ENCODE assay signal across 2 cellular contexts in genomic region chr5:16970260-16970659, GRCh38.
TF ChIP-seq lines count a peak whose summit lies in the region.

No MANE protein-coding gene starts in this region.

TF ChIP-seq in HepG2, 621 proteins besides CTCF, POLR2A, EP300 and RAD21:
- TF ChIP-seq, protein P1, sequence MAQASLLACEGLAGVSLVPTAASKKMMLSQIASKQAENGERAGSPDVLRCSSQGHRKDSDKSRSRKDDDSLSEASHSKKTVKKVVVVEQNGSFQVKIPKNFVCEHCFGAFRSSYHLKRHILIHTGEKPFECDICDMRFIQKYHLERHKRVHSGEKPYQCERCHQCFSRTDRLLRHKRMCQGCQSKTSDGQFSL (CRISPR knock-in tag; IDR thresholded peaks at IDR 0.05), result no peak
- TF ChIP-seq, protein P2, sequence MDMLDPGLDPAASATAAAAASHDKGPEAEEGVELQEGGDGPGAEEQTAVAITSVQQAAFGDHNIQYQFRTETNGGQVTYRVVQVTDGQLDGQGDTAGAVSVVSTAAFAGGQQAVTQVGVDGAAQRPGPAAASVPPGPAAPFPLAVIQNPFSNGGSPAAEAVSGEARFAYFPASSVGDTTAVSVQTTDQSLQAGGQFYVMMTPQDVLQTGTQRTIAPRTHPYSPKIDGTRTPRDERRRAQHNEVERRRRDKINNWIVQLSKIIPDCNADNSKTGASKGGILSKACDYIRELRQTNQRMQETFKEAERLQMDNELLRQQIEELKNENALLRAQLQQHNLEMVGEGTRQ (IDR thresholded peaks at IDR 0.05; ENCODE audit: low read depth, low read length), result peak; percentile 64
- TF ChIP-seq, protein P2 (CRISPR knock-in tag; IDR thresholded peaks at IDR 0.05; ENCODE audit: borderline replicate concordance), result no peak
- TF ChIP-seq RAD51 (IDR thresholded peaks at IDR 0.05; ENCODE audit: borderline replicate concordance), result peak; percentile 79; the same call in 1 of the 2 replicates
- TF ChIP-seq NR3C1 (CRISPR knock-in tag; IDR thresholded peaks at IDR 0.05), result no peak
- no peak for TF ChIP-seq ZNF317 (CRISPR knock-in tag; IDR thresholded peaks at IDR 0.05)
- TF ChIP-seq, protein P3, sequence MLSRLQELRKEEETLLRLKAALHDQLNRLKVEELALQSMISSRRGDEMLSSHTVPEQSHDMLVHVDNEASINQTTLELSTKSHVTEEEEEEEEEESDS (CRISPR knock-in tag; IDR thresholded peaks at IDR 0.05; ENCODE audit: borderline replicate concordance), result no peak
- TF ChIP-seq ZNF124 (CRISPR knock-in tag; IDR thresholded peaks at IDR 0.05), result no peak
- TF ChIP-seq NONO (IDR thresholded peaks at IDR 0.05), result no peak
- no peak for TF ChIP-seq NONO (CRISPR knock-in tag; conservative IDR thresholded peaks at IDR 0.05)
- no peak for TF ChIP-seq ZBTB25 (CRISPR knock-in tag; IDR thresholded peaks at IDR 0.05)
- no peak for TF ChIP-seq ASH2L (IDR thresholded peaks at IDR 0.05; ENCODE audit: insufficient read length, low read depth, low read length)
- TF ChIP-seq GATAD2A (CRISPR knock-in tag; IDR thresholded peaks at IDR 0.05), result no peak
- TF ChIP-seq POLR2G (IDR thresholded peaks at IDR 0.05; ENCODE audit: low read depth, low read length), result no peak
- TF ChIP-seq PHB2 (IDR thresholded peaks at IDR 0.05; ENCODE audit: partially characterized antibody), result no peak
- TF ChIP-seq HNRNPL (IDR thresholded peaks at IDR 0.05; ENCODE audit: low read depth, low read length), result no peak
- no peak for TF ChIP-seq PLSCR1 (CRISPR knock-in tag; IDR thresholded peaks at IDR 0.05; ENCODE audit: borderline replicate concordance)
- no peak for TF ChIP-seq ZNF570 (CRISPR knock-in tag; IDR thresholded peaks at IDR 0.05; ENCODE audit: borderline replicate concordance)
- TF ChIP-seq, protein P4, sequence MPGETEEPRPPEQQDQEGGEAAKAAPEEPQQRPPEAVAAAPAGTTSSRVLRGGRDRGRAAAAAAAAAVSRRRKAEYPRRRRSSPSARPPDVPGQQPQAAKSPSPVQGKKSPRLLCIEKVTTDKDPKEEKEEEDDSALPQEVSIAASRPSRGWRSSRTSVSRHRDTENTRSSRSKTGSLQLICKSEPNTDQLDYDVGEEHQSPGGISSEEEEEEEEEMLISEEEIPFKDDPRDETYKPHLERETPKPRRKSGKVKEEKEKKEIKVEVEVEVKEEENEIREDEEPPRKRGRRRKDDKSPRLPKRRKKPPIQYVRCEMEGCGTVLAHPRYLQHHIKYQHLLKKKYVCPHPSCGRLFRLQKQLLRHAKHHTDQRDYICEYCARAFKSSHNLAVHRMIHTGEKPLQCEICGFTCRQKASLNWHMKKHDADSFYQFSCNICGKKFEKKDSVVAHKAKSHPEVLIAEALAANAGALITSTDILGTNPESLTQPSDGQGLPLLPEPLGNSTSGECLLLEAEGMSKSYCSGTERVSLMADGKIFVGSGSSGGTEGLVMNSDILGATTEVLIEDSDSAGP (CRISPR knock-in tag; IDR thresholded peaks at IDR 0.05; ENCODE audit: borderline replicate concordance), result no peak

TF ChIP-seq in H1, 55 proteins besides CTCF, POLR2A, EP300 and RAD21:
- TF ChIP-seq SIX5 (IDR thresholded peaks at IDR 0.05; ENCODE audit: low read depth, low read length), result no peak
- TF ChIP-seq SIN3A (conservative IDR thresholded peaks at IDR 0.05 in 1 of 2, IDR thresholded peaks at IDR 0.05 in 1 of 2; ENCODE audit: low read depth in 1 of 2, low read length in 2 of 2), result no peak
- TF ChIP-seq JUN (IDR thresholded peaks at IDR 0.05; ENCODE audit: low read depth, low read length), result no peak
- TF ChIP-seq SUZ12 (IDR thresholded peaks at IDR 0.05; ENCODE audit: low read length), result no peak
- no peak for TF ChIP-seq NRF1 (IDR thresholded peaks at IDR 0.05; ENCODE audit: low read depth, low read length)
